ENCODE assay signal across 8 cellular contexts in the genomic region with DNA sequence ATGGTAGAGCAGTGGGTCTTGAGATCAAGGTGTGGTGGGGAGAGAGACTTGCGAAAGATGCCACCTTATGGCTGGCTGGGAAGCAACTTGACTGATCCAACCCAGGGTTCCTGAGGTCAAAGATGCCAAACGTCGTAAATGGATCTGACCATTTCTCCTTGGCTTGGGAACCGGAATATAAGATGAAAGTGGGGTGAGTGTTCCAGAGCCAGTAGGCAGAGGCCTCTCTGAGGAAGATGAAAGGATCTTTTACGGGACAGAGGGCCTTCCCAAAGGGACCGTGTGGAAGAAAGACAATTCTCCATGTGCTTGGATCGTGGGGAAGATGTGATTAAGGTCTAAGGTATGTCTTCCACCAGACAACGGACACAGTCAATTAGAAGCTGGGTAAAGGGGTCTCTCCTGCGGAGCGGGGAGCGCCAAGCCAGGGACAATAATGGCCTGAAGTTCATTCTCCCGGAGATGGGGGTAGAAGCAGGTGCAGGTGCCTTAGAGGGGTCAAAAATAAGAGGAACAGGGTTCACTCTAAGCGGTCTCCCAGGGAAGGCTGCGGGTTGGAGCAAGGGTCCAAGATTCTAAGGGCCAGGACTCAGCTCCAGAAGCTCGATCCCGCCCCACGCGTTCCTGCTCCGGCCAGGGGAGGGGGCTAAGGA. TPM values are rescaled to one million over a fixed set of nuclear protein-coding genes. Genes with fewer than 3 reads are reported as not detected.
DNase-seq lines count a peak whose midpoint lies in the region; ATAC-seq, FAIRE-seq and TF ChIP-seq lines count a peak whose summit lies in the region.

No MANE protein-coding gene starts in this region.

- no peak for TF ChIP-seq POLR2A in erythroblast (IDR thresholded peaks at IDR 0.05; ENCODE audit: low read length)

- no peak for ATAC-seq in pancreas
- ATAC-seq in HG03571 (IDR thresholded peaks at IDR 0.05; ENCODE audit: unreplicated experiment) = no peak

- FAIRE-seq in pancreas (lab: Jason Lieb, UNC) = no peak

- H3K4me3 ChIP-seq in SJCRH30 = peak overlapping the region; percentile 83
- peak overlapping the region; percentile 51 to 80 (median 72) for H3K4me3 ChIP-seq in pancreas

- H3K4me3 Mint-ChIP-seq in T-helper 2 cell treated with Interferon-gamma antibody and Interleukin-4, amounts not matched to agents 5 μg/mL and 100 μg/mL, for 36 hours = peak overlapping the region; percentile 97

- H3K36me3 Mint-ChIP-seq in T-helper 2 cell treated with Interferon-gamma antibody and Interleukin-4, amounts not matched to agents 5 μg/mL and 100 μg/mL, for 36 hours (ENCODE audit: low read depth) = peaks cover 9% of the 10 kb centered on the region

- no peaks in the 10 kb centered on the region for H3K9me3 ChIP-seq in SJCRH30 (replicated peaks)
- no peaks in the 10 kb centered on the region for H3K9me3 ChIP-seq in pancreas

- TF ChIP-seq CTCF in pancreas (IDR thresholded peaks at IDR 0.05) = no peak

- peak overlapping the region; percentile 91 for H3K27ac Mint-ChIP-seq in T-helper 2 cell treated with Interferon-gamma antibody and Interleukin-4, amounts not matched to agents 5 μg/mL and 100 μg/mL, for 36 hours

- H3K4me1 ChIP-seq in SJCRH30 = peaks cover 6% of the 10 kb centered on the region; the same call in 1 of the 2 replicates
- H3K4me1 ChIP-seq in pancreas = peaks cover 10 to 23% (median 19%) of the 10 kb centered on the region in 3 donors

- intact Hi-C loops in pancreas (cut with DNase I) = no loop called here

- H3K4me1 Mint-ChIP-seq in T-helper 2 cell treated with Interferon-gamma antibody and Interleukin-4, amounts not matched to agents 5 μg/mL and 100 μg/mL, for 36 hours (ENCODE audit: low read depth) = peaks cover 27% of the 10 kb centered on the region

- no peaks in the 10 kb centered on the region for H3K36me3 ChIP-seq in SJCRH30
- H3K36me3 ChIP-seq in pancreas = no peaks in the 10 kb centered on the region

- WGBS in pancreas, 2 donors = 2 to 3% methylated on average over 19 of the region's 19 CpGs

- H3K9me3 Mint-ChIP-seq in T-helper 2 cell treated with Interferon-gamma antibody and Interleukin-4, amounts not matched to agents 5 μg/mL and 100 μg/mL, for 36 hours = no peaks in the 10 kb centered on the region

- DNase-seq in T-helper 2 cell treated with Interferon-gamma antibody and Interleukin-4, amounts not matched to agents 5 μg/mL and 100 μg/mL, for 36 hours (ENCODE audit: low spot score) = no peak
- DNase-seq in T-helper 2 cell (no peak), SJCRH30 (peak in 1 of 2 experiments; percentile 7), erythroblast (lab: John Stamatoyannopoulos, UW) (peak; percentile 36 to 46), pancreas (no peak), midbrain (lab: John Stamatoyannopoulos, UW) (no peak), Ammon's horn (ENCODE audit: low spot score) (no peak)

- H3K27ac ChIP-seq in SJCRH30 (peak overlapping the region; percentile 58), pancreas (peak overlapping the region; percentile 52 to 89 (median 84))

- no peaks in the 10 kb centered on the region for H3K27me3 Mint-ChIP-seq in T-helper 2 cell treated with Interferon-gamma antibody and Interleukin-4, amounts not matched to agents 5 μg/mL and 100 μg/mL, for 36 hours (ENCODE audit: low read depth)

- H3K27me3 ChIP-seq in SJCRH30 = no peaks in the 10 kb centered on the region
- no peaks in the 10 kb centered on the region for H3K27me3 ChIP-seq in pancreas

RNA-seq across cellular contexts. Expression of a gene that starts 0.8 kb away (rescaled TPM):
- total RNA-seq in SJCRH30 (2014; rRNA removed; shearing (Covaris generic)) = 30.2 and 30.6 TPM in 2 replicates
- 10 to 100 TPM in 4 of 6 donors, 1 to 10 TPM in 2; 7.8 to 16.6 (median 12.3) TPM for total RNA-seq in pancreas
- polyA plus RNA-seq in pancreas = 10 to 100 TPM; 19.8 to 25.6 TPM

RNA-seq across cellular contexts. Expression of a gene that starts 13.7 kb away (rescaled TPM):
- 17.3 and 17.6 TPM in 2 replicates for total RNA-seq in SJCRH30 (2014; rRNA removed; shearing (Covaris generic))
- 10 to 100 TPM; 43.8 to 82.8 (median 66.6) TPM for total RNA-seq in pancreas
- polyA plus RNA-seq in pancreas = 100 to 1,000 TPM; 250 to 348 TPM

RNA-seq across cellular contexts. Expression of a gene that starts 16.0 kb away (rescaled TPM):
- 0.14 and 0.38 TPM in 2 replicates for total RNA-seq in SJCRH30 (2014; rRNA removed; shearing (Covaris generic))
- under 1 TPM in 3 of 6 donors, not detected in 3; 0.16 to 0.72 (median 0.17) TPM for total RNA-seq in pancreas
- polyA plus RNA-seq in pancreas = under 1 TPM; 0.23 to 0.82 TPM

RNA-seq across cellular contexts. Expression of a gene that starts 24.0 kb away (rescaled TPM):
- 0.10 and 0.30 TPM in 2 replicates for total RNA-seq in SJCRH30 (2014; rRNA removed; shearing (Covaris generic))
- total RNA-seq in pancreas = under 1 TPM in 3 of 6 donors, not detected in 3; 0.18 to 0.35 (median 0.25) TPM
- polyA plus RNA-seq in pancreas = 1 to 10 TPM in 1 of 2 donors, under 1 TPM in 1; 0.53 to 1.0 TPM

RNA-seq across cellular contexts. Expression of a gene that starts 30.2 kb away (rescaled TPM):
- 44.1 and 49.9 TPM in 2 replicates for total RNA-seq in SJCRH30 (2014; rRNA removed; shearing (Covaris generic))
- 10 to 100 TPM; 12.3 to 27.1 (median 18.3) TPM for total RNA-seq in pancreas
- 10 to 100 TPM; 46.3 to 48.2 TPM for polyA plus RNA-seq in pancreas

Comparison
In these comparisons a context has a peak if more than half of its experiments do, and no peak if none do; other contexts are left out.
1. DNase-seq: peak in erythroblast (2 of 2); none in T-helper 2 cell treated with Interferon-gamma antibody and Interleukin-4, amounts not matched to agents 5 μg/mL and 100 μg/mL, for 36 hours (single experiment), T-helper 2 cell (0 of 5), pancreas (0 of 6), midbrain (single experiment) and Ammon's horn (single experiment).